19 cellular contexts compared by ENCODE assay signal in the genomic region with DNA sequence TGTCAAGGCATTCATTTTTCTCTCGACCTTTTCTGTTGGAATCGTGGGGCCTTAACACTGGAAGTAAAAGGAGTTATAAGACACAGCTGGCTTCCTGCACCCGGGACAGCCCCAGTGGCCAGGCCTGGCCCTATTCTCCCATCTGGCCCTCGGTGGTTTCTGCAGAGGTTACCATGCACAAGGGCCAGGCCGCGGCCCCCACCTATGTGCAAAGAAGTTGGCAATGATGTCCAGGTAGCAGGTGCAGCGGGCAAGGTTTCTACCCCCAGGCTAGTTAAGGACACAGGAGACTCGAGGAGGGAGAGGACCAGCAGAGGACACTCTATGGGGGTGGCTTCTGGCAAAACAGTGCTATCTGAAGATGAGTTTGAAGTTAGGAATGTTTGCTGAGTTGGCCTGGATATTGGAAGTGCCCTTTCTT.
DNase-seq lines count a peak whose midpoint lies in the region; ATAC-seq and TF ChIP-seq lines count a peak whose summit lies in the region.
"Had no signal": no experiment of that assay in that cellular context is flagged by ENCODE, and none has a peak within 500 bp of the region (broad histone marks: within the 10 kb centered on the region; RNA-seq: fewer than 3 reads in every experiment).

No MANE protein-coding gene starts in this region.

- H3K4me1 Mint-ChIP-seq in MCF 10A (ENCODE audit: insufficient read depth, unreplicated experiment): peaks cover 26% of the 10 kb centered on the region

- H3K4me3 ChIP-seq in breast epithelium: no peak overlapping the region
- no peak overlapping the region for H3K4me3 ChIP-seq in sigmoid colon
- no peak overlapping the region for H3K4me3 ChIP-seq in aorta (ENCODE audit: low read length in 2 of 2)
- H3K4me3 ChIP-seq: suprapubic skin had no signal

- H3K9me3 Mint-ChIP-seq in MCF 10A (ENCODE audit: unreplicated experiment): peaks cover 7% of the 10 kb centered on the region
- H3K9me3 Mint-ChIP-seq: effector memory CD8-positive, alpha-beta T cell had no signal

- POLR2A ChIA-PET in MCF 10A (lab: Yijun Ruan, JAX): no interaction called here

- no TSS peak for BruUV-seq in MCF 10A (replicated peaks; lab: Mats Ljungman, UMichigan)

- WGBS in sigmoid colon, 2 donors: 89 to 94% methylated on average over 8 of the region's 8 CpGs
- 90 to 95% methylated on average over 8 of the region's 8 CpGs for WGBS in aorta, 2 donors

- H3K9me3 ChIP-seq in breast epithelium (no peaks in the 10 kb centered on the region), sigmoid colon (no peaks in the 10 kb centered on the region), aorta (ENCODE audit: control insufficient read depth, low read length) (no peaks in the 10 kb centered on the region)
- H3K9me3 ChIP-seq: suprapubic skin had no signal

- no peak for TF ChIP-seq EP300 in sigmoid colon (IDR thresholded peaks at IDR 0.05)

- H3K4me1 ChIP-seq in breast epithelium: no peaks in the 10 kb centered on the region
- H3K4me1 ChIP-seq in sigmoid colon: peaks cover 0 to 36% (median 29%) of the 10 kb centered on the region in 4 donors
- H3K4me1 ChIP-seq in aorta (ENCODE audit: control insufficient read depth in 1 of 2, insufficient read depth in 2 of 2, low read length in 2 of 2): peaks cover 0 to 6% of the 10 kb centered on the region in 2 donors

- H3K27me3 ChIP-seq in breast epithelium (no peaks in the 10 kb centered on the region), sigmoid colon (no peaks in the 10 kb centered on the region), aorta (ENCODE audit: control insufficient read depth in 1 of 2, insufficient read depth in 2 of 2, low read length in 1 of 2) (no peaks in the 10 kb centered on the region)
- H3K27me3 ChIP-seq: suprapubic skin had no signal

- intact Hi-C loops in MCF 10A (cut with micrococcal nuclease) (no loop called here), breast epithelium (cut with DNase I; ENCODE audit: low total_unique reads) (no loop called here), left cardiac atrium (cut with DNase I) (no loop called here), sigmoid colon (cut with DNase I) (no loop called here), aorta (cut with DNase I) (no loop called here)

- H3K4me3 Mint-ChIP-seq in MCF 10A (ENCODE audit: unreplicated experiment): no peak overlapping the region
- H3K4me3 Mint-ChIP-seq: effector memory CD8-positive, alpha-beta T cell; nephron progenitor cell had no signal

- TF ChIP-seq POLR2A in breast epithelium (IDR thresholded peaks at IDR 0.05): no peak
- no peak for TF ChIP-seq POLR2A in sigmoid colon (IDR thresholded peaks at IDR 0.05)

- no peak for TF ChIP-seq CTCF in MCF 10A (IDR thresholded peaks at IDR 0.05; ENCODE audit: unreplicated experiment)
- TF ChIP-seq CTCF in breast epithelium (IDR thresholded peaks at IDR 0.05): no peak
- no peak for TF ChIP-seq CTCF in sigmoid colon (IDR thresholded peaks at IDR 0.05)

- H3K27ac ChIP-seq in breast epithelium: peak overlapping the region in 1 of 2 donors; percentile 79
- H3K27ac ChIP-seq in sigmoid colon: peak overlapping the region; percentile 76 to 87 (median 84)
- H3K27ac ChIP-seq in aorta (ENCODE audit: low read depth in 1 of 2, low read length in 2 of 2): no peak overlapping the region
- H3K27ac ChIP-seq: 22Rv1, C4-2B had no signal

- peak overlapping the region; percentile 23 for H3K27ac Mint-ChIP-seq in MCF 10A (ENCODE audit: low read depth, unreplicated experiment)
- H3K27ac Mint-ChIP-seq: effector memory CD8-positive, alpha-beta T cell; nephron progenitor cell had no signal

- H3K36me3 ChIP-seq in breast epithelium: no peaks in the 10 kb centered on the region
- H3K36me3 ChIP-seq in sigmoid colon: no peaks in the 10 kb centered on the region
- H3K36me3 ChIP-seq in aorta (ENCODE audit: control insufficient read depth in 1 of 2, insufficient read depth in 2 of 2, low read length in 1 of 2): no peaks in the 10 kb centered on the region
- H3K36me3 ChIP-seq: suprapubic skin had no signal

- CTCF ChIA-PET in MCF 10A (lab: Yijun Ruan, JAX): interaction anchor here (0.6 to 0.7 kb wide), 3 partner anchors 8 to 40 kb away, joined by 3 to 4 read pairs (median 3); no protein-coding TSS in a partner anchor

- peak in 1 of 2 donors; percentile 11 for ATAC-seq in left cardiac atrium
- ATAC-seq in aorta (ENCODE audit: low FRiP score): no peak
- ATAC-seq in GM18519 (IDR thresholded peaks at IDR 0.05; ENCODE audit: low FRiP score, unreplicated experiment): no peak
- ATAC-seq: effector memory CD8-positive, alpha-beta T cell had no signal

- no peaks in the 10 kb centered on the region for H3K27me3 Mint-ChIP-seq in MCF 10A (ENCODE audit: insufficient read depth, unreplicated experiment)
- H3K27me3 Mint-ChIP-seq: effector memory CD8-positive, alpha-beta T cell had no signal

- peaks cover 4% of the 10 kb centered on the region for H3K36me3 Mint-ChIP-seq in MCF 10A (ENCODE audit: insufficient read depth, unreplicated experiment)

- no peak for DNase-seq in MCF 10A (ENCODE audit: unreplicated experiment)
- DNase-seq in breast epithelium (ENCODE audit: low spot score in 2 of 2): no peak
- DNase-seq in left cardiac atrium: peak; percentile 9
- no peak for DNase-seq in sigmoid colon
- peak; percentile 23 to 56 for DNase-seq in aorta
- DNase-seq in DMS79 (lab: John Stamatoyannopoulos, UW): no peak
- no peak for DNase-seq in D341Med (ENCODE audit: low spot score)
- DNase-seq: activated CD4-positive, alpha-beta T cell treated with anti-CD3 and anti-CD28 coated beads for 4 hours; DND-41; effector memory CD8-positive, alpha-beta T cell; MM.1S; NCI-H2029; NCI-H526; nephron progenitor cell; OCI-M1 had no signal

Comparison
In these comparisons a context has a peak if more than half of its experiments do, and no peak if none do; other contexts are left out.
1. DNase-seq: peak in left cardiac atrium (single experiment) and aorta (2 of 2); none in MCF 10A (single experiment), breast epithelium (0 of 2), sigmoid colon (single experiment), DMS79 (single experiment) and D341Med (single experiment).
2. H3K27ac ChIP-seq: peak in sigmoid colon (4 of 4); none in aorta (0 of 2).